Comparison of ENCODE assay signal across 3 cellular contexts in genomic region chr5:155056644-155057269, GRCh38.
A peak's percentile ranks its signal among the peaks of the same experiment; 100 is the strongest.
TF ChIP-seq lines count a peak whose summit lies in the region.

No MANE protein-coding gene starts in this region.

TF ChIP-seq in GM23338, 12 proteins besides CTCF, POLR2A, EP300 and RAD21 (continued from another document and continues in another):
- TF ChIP-seq ZNF462 (CRISPR knock-in tag; IDR thresholded peaks at IDR 0.05), result no peak
- no peak for TF ChIP-seq CREB1 (CRISPR knock-in tag; IDR thresholded peaks at IDR 0.05; ENCODE audit: low read depth)
- TF ChIP-seq ZNF114 (CRISPR knock-in tag; IDR thresholded peaks at IDR 0.05), result no peak
- TF ChIP-seq EZH2phosphoT487 (IDR thresholded peaks at IDR 0.05; ENCODE audit: unreplicated experiment), result no peak
- TF ChIP-seq NANOG (IDR thresholded peaks at IDR 0.05; ENCODE audit: borderline replicate concordance), result no peak

TF ChIP-seq in HEK293, 187 proteins besides CTCF, POLR2A, EP300 and RAD21 (continued from another document and continues in another):
- TF ChIP-seq ZBTB6 (tag by site-specific recombination; IDR thresholded peaks at IDR 0.05), result peak; percentile 82
- TF ChIP-seq ZNF148 (tag by site-specific recombination; IDR thresholded peaks at IDR 0.05; ENCODE audit: borderline replicate concordance), result no peak
- TF ChIP-seq, protein P1, sequence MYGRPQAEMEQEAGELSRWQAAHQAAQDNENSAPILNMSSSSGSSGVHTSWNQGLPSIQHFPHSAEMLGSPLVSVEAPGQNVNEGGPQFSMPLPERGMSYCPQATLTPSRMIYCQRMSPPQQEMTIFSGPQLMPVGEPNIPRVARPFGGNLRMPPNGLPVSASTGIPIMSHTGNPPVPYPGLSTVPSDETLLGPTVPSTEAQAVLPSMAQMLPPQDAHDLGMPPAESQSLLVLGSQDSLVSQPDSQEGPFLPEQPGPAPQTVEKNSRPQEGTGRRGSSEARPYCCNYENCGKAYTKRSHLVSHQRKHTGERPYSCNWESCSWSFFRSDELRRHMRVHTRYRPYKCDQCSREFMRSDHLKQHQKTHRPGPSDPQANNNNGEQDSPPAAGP (tag by site-specific recombination; IDR thresholded peaks at IDR 0.05), result peak; percentile 95
- peak; percentile 62 for TF ChIP-seq ZNF324 (tag by site-specific recombination; IDR thresholded peaks at IDR 0.05)
- TF ChIP-seq, protein P2, sequence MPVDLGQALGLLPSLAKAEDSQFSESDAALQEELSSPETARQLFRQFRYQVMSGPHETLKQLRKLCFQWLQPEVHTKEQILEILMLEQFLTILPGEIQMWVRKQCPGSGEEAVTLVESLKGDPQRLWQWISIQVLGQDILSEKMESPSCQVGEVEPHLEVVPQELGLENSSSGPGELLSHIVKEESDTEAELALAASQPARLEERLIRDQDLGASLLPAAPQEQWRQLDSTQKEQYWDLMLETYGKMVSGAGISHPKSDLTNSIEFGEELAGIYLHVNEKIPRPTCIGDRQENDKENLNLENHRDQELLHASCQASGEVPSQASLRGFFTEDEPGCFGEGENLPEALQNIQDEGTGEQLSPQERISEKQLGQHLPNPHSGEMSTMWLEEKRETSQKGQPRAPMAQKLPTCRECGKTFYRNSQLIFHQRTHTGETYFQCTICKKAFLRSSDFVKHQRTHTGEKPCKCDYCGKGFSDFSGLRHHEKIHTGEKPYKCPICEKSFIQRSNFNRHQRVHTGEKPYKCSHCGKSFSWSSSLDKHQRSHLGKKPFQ (tag by site-specific recombination; IDR thresholded peaks at IDR 0.05), result no peak
- TF ChIP-seq ZNF16 (tag by site-specific recombination; IDR thresholded peaks at IDR 0.05; ENCODE audit: low read depth), result no peak
- TF ChIP-seq, protein P3, sequence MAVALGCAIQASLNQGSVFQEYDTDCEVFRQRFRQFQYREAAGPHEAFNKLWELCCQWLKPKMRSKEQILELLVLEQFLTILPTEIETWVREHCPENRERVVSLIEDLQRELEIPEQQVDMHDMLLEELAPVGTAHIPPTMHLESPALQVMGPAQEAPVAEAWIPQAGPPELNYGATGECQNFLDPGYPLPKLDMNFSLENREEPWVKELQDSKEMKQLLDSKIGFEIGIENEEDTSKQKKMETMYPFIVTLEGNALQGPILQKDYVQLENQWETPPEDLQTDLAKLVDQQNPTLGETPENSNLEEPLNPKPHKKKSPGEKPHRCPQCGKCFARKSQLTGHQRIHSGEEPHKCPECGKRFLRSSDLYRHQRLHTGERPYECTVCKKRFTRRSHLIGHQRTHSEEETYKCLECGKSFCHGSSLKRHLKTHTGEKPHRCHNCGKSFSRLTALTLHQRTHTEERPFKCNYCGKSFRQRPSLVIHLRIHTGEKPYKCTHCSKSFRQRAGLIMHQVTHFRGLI (tag by site-specific recombination; IDR thresholded peaks at IDR 0.05), result no peak
- TF ChIP-seq, protein P4, sequence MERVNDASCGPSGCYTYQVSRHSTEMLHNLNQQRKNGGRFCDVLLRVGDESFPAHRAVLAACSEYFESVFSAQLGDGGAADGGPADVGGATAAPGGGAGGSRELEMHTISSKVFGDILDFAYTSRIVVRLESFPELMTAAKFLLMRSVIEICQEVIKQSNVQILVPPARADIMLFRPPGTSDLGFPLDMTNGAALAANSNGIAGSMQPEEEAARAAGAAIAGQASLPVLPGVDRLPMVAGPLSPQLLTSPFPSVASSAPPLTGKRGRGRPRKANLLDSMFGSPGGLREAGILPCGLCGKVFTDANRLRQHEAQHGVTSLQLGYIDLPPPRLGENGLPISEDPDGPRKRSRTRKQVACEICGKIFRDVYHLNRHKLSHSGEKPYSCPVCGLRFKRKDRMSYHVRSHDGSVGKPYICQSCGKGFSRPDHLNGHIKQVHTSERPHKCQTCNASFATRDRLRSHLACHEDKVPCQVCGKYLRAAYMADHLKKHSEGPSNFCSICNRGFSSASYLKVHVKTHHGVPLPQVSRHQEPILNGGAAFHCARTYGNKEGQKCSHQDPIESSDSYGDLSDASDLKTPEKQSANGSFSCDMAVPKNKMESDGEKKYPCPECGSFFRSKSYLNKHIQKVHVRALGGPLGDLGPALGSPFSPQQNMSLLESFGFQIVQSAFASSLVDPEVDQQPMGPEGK (tag by site-specific recombination; IDR thresholded peaks at IDR 0.05), result no peak
- no peak for TF ChIP-seq ZNF48 (tag by site-specific recombination; IDR thresholded peaks at IDR 0.05)
- peak; percentile 70 for TF ChIP-seq PRDM6 (tag by site-specific recombination; IDR thresholded peaks at IDR 0.05)

TF ChIP-seq in K562, 482 proteins besides CTCF, POLR2A, EP300 and RAD21 (continued from another document):
- TF ChIP-seq, protein P5, sequence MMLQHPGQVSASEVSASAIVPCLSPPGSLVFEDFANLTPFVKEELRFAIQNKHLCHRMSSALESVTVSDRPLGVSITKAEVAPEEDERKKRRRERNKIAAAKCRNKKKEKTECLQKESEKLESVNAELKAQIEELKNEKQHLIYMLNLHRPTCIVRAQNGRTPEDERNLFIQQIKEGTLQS (IDR thresholded peaks at IDR 0.05), result peak; percentile 21; the same call in 1 of the 2 replicates
- TF ChIP-seq, protein P5 (CRISPR knock-in tag; conservative IDR thresholded peaks at IDR 0.05), result no peak
- TF ChIP-seq PHB2 (IDR thresholded peaks at IDR 0.05; ENCODE audit: low read depth) (no peak), PBX2 (CRISPR knock-in tag; IDR thresholded peaks at IDR 0.05; ENCODE audit: low read depth) (no peak), PBX2 (tag; conservative IDR thresholded peaks at IDR 0.05; ENCODE audit: low read depth) (peak; percentile 58), RBM39 (optimal IDR thresholded peaks at IDR 0.05; ENCODE audit: low read depth, low read length) (no peak), NFIC (IDR thresholded peaks at IDR 0.05) (0 out of 2 replicates have a peak, but pooled peaks have one; percentile 7)
